In genomic region chr19:10624585-10624984, GRCh38 we compare ENCODE assay signal across 8 cellular contexts. TPM values are rescaled to one million over a fixed set of nuclear protein-coding genes. Genes with fewer than 3 reads are reported as not detected.
DNase-seq lines count a peak whose midpoint lies in the region; ATAC-seq and TF ChIP-seq lines count a peak whose summit lies in the region.

No MANE protein-coding gene starts in this region.

- H3K4me1 Mint-ChIP-seq in CD4-positive, alpha-beta memory T cell, result peaks cover 23 to 54% (median 31%) of the 10 kb centered on the region in 4 donors

- H2AK5ac ChIP-seq in trophoblast cell (ENCODE audit: low read length), result peak overlapping the region; percentile 2

- peak in 4 of 5 donors; percentile 21 to 35 (median 28) for DNase-seq in CD4-positive, alpha-beta memory T cell
- no peak for DNase-seq in SJCRH30
- DNase-seq in esophagus squamous epithelium (lab: John Stamatoyannopoulos, UW), result no peak
- no peak for DNase-seq in trophoblast cell
- no peak for DNase-seq in RKO (ENCODE audit: low spot score)
- no peak for DNase-seq in NCI-H2081 treated with DMSO at 0.1 percent for 48 hours (lab: John Stamatoyannopoulos, UW)
- no peak for DNase-seq in islet precursor cell

- peak overlapping the region; percentile 4 for H4K8ac ChIP-seq in trophoblast cell (ENCODE audit: low read depth, low read length)

- no peak overlapping the region for H4K12ac ChIP-seq in trophoblast cell (ENCODE audit: low read depth, low read length)

- H3K4me3 Mint-ChIP-seq in CD4-positive, alpha-beta memory T cell, result peak overlapping the region in 7 of 8 donors; percentile 38 to 64 (median 53)

- no peak overlapping the region for H3K23ac ChIP-seq in trophoblast cell (ENCODE audit: low read length)

- no peak overlapping the region for H3K4me3 ChIP-seq in CD4-positive, alpha-beta memory T cell (ENCODE audit: low read length in 2 of 2)
- H3K4me3 ChIP-seq in SJCRH30 (no peak overlapping the region), esophagus squamous epithelium (no peak overlapping the region), trophoblast cell (ENCODE audit: low read depth, low read length) (no peak overlapping the region)

- H2BK5ac ChIP-seq in trophoblast cell (ENCODE audit: low read depth, low read length, poor library complexity), result peak overlapping the region; percentile 79

- WGBS in esophagus squamous epithelium, 2 donors, result 43 to 63% methylated on average over 3 to 6 of the region's 6 CpGs
- WGBS in trophoblast cell (ENCODE audit: extremely low coverage, insufficient coverage, insufficient read length), result no CpG with 5 or more reads among the region's 6 CpGs

- peak overlapping the region; percentile 89 for H2BK120ac ChIP-seq in trophoblast cell (ENCODE audit: insufficient read depth, low read length, poor library complexity)

- peak overlapping the region; percentile 29 for H2BK12ac ChIP-seq in trophoblast cell (ENCODE audit: low read length)

- H3K27ac Mint-ChIP-seq in CD4-positive, alpha-beta memory T cell, result peak overlapping the region; percentile 50 to 80 (median 75)

- peaks cover 22% of the 10 kb centered on the region for H3K36me3 ChIP-seq in CD4-positive, alpha-beta memory T cell (ENCODE audit: insufficient read depth, low read length)
- H3K36me3 ChIP-seq in SJCRH30, result peaks cover 19% of the 10 kb centered on the region
- H3K36me3 ChIP-seq in esophagus squamous epithelium, result peaks cover 4 to 26% (median 4%) of the 10 kb centered on the region in 3 donors
- peaks cover 14 to 18% of the 10 kb centered on the region in 2 experiments for H3K36me3 ChIP-seq in trophoblast cell (ENCODE audit: control insufficient read depth in 1 of 2, insufficient read depth in 2 of 2, low read length in 2 of 2)

- no peak overlapping the region for H2AFZ ChIP-seq in trophoblast cell (ENCODE audit: insufficient read depth, low read length, poor library complexity)

- no peaks in the 10 kb centered on the region for H3K27me3 Mint-ChIP-seq in CD4-positive, alpha-beta memory T cell

- peak overlapping the region; percentile 3 for H3K4ac ChIP-seq in trophoblast cell (ENCODE audit: low read depth, low read length)

- H4K91ac ChIP-seq in trophoblast cell (ENCODE audit: low read depth, low read length), result peak overlapping the region; percentile 88

- H3K9me3 Mint-ChIP-seq in CD4-positive, alpha-beta memory T cell, result no peaks in the 10 kb centered on the region

- no peaks in the 10 kb centered on the region for H3K27me3 ChIP-seq in CD4-positive, alpha-beta memory T cell (ENCODE audit: insufficient read depth, low read length)
- H3K27me3 ChIP-seq in SJCRH30, result no peaks in the 10 kb centered on the region
- no peaks in the 10 kb centered on the region for H3K27me3 ChIP-seq in esophagus squamous epithelium
- H3K27me3 ChIP-seq in trophoblast cell (ENCODE audit: insufficient read depth, low read length), result no peaks in the 10 kb centered on the region

- intact Hi-C loops in CD4-positive, alpha-beta memory T cell (cut with micrococcal nuclease), result no loop called here
- intact Hi-C loops in esophagus squamous epithelium (cut with DNase I), result no loop called here

- CTCF ChIA-PET in CD4-positive, alpha-beta memory T cell (lab: Charles Lee; ENCODE audit: partially characterized antibody), result interaction anchor here (1.7 kb wide), 1 partner anchor 20 kb away, joined by 8 read pairs; no protein-coding TSS in a partner anchor

- no peak for TF ChIP-seq POLR2A in esophagus squamous epithelium (IDR thresholded peaks at IDR 0.05)

- peaks cover 42% of the 10 kb centered on the region for H3K4me1 ChIP-seq in CD4-positive, alpha-beta memory T cell (ENCODE audit: insufficient read depth, low read length)
- H3K4me1 ChIP-seq in SJCRH30, result peaks cover 9% of the 10 kb centered on the region
- H3K4me1 ChIP-seq in esophagus squamous epithelium, result peaks cover 11 to 63% (median 30%) of the 10 kb centered on the region in 3 donors
- peaks cover 23 to 29% of the 10 kb centered on the region in 2 experiments for H3K4me1 ChIP-seq in trophoblast cell (ENCODE audit: control insufficient read depth in 1 of 2, insufficient read depth in 2 of 2, low read length in 2 of 2)

- peaks cover 7% of the 10 kb centered on the region for H3K79me2 ChIP-seq in trophoblast cell (ENCODE audit: control insufficient read depth, insufficient read depth, low read length, poor library complexity)

- TF ChIP-seq CTCF in esophagus squamous epithelium (IDR thresholded peaks at IDR 0.05), result no peak

- peaks cover 20 to 34% of the 10 kb centered on the region in 2 donors for H3K36me3 Mint-ChIP-seq in CD4-positive, alpha-beta memory T cell

- H3K9ac ChIP-seq in trophoblast cell (ENCODE audit: low read length), result no peak overlapping the region

- H3K9me3 ChIP-seq in CD4-positive, alpha-beta memory T cell (ENCODE audit: control insufficient read depth in 1 of 2, low read length in 2 of 2), result no peaks in the 10 kb centered on the region
- no peaks in the 10 kb centered on the region for H3K9me3 ChIP-seq in SJCRH30 (replicated peaks)
- no peaks in the 10 kb centered on the region for H3K9me3 ChIP-seq in esophagus squamous epithelium
- no peaks in the 10 kb centered on the region for H3K9me3 ChIP-seq in trophoblast cell (ENCODE audit: insufficient read depth, low read depth, low read length)

- no peak overlapping the region for H3K27ac ChIP-seq in CD4-positive, alpha-beta memory T cell (ENCODE audit: low read depth, low read length)
- peak overlapping the region; percentile 91 for H3K27ac ChIP-seq in SJCRH30
- H3K27ac ChIP-seq in esophagus squamous epithelium, result peak overlapping the region; percentile 7 to 97 (median 94)
- H3K27ac ChIP-seq in trophoblast cell (ENCODE audit: low read depth, low read length), result peak overlapping the region; percentile 77

- H3K4me2 ChIP-seq in trophoblast cell (ENCODE audit: low read length), result peak overlapping the region; percentile 79

- POLR2A ChIA-PET in CD4-positive, alpha-beta memory T cell (lab: Charles Lee; ENCODE audit: partially characterized antibody), result interaction anchor here (1.5 to 7.1 kb wide), 2 partner anchors 20 to 21 kb away, joined by 3 to 65 read pairs; no protein-coding TSS in a partner anchor

- H3K18ac ChIP-seq in trophoblast cell (ENCODE audit: low read length), result peak overlapping the region; percentile 0

- peaks cover 22% of the 10 kb centered on the region for H3K79me1 ChIP-seq in trophoblast cell (ENCODE audit: low read length)

- no peak for ATAC-seq in HG02623 (IDR thresholded peaks at IDR 0.05; ENCODE audit: unreplicated experiment)

- peak overlapping the region; percentile 4 for H3K14ac ChIP-seq in trophoblast cell (ENCODE audit: low read length)

RNA-seq across cellular contexts. Expression of gene SLC44A2, which starts 0.8 kb away (rescaled TPM):
- total RNA-seq in CD4-positive, alpha-beta memory T cell, result 100 to 1,000 TPM; 203 to 204 TPM
- 100 to 1,000 TPM; 195 to 284 TPM for polyA plus RNA-seq in CD4-positive, alpha-beta memory T cell
- 70.3 and 73.5 TPM in 2 replicates for total RNA-seq in SJCRH30 (2014; rRNA removed; shearing (Covaris generic))
- total RNA-seq in esophagus squamous epithelium, result 10 to 100 TPM; 59.7 to 82.8 (median 69.8) TPM
- 232 and 244 TPM in 2 replicates for polyA plus RNA-seq in trophoblast cell (2013)

RNA-seq across cellular contexts. Expression of gene ILF3, which starts 29.6 kb away (rescaled TPM):
- 100 to 1,000 TPM; 291 to 302 TPM for total RNA-seq in CD4-positive, alpha-beta memory T cell
- 100 to 1,000 TPM in 1 of 2 donors, 10 to 100 TPM in 1; 36.2 to 103 TPM for polyA plus RNA-seq in CD4-positive, alpha-beta memory T cell
- 277 and 302 TPM in 2 replicates for total RNA-seq in SJCRH30 (2014; rRNA removed; shearing (Covaris generic))
- total RNA-seq in esophagus squamous epithelium, result 100 to 1,000 TPM in 2 of 4 donors, 10 to 100 TPM in 2; 68.7 to 123 (median 98.3) TPM
- polyA plus RNA-seq in trophoblast cell (2013), result 200 and 209 TPM in 2 replicates

RNA-seq across cellular contexts. Expression of gene AP1M2, which starts 37.5 kb away (rescaled TPM):
- not detected for total RNA-seq in CD4-positive, alpha-beta memory T cell
- not detected for polyA plus RNA-seq in CD4-positive, alpha-beta memory T cell
- 0.35 and 0.40 TPM in 2 replicates for total RNA-seq in SJCRH30 (2014; rRNA removed; shearing (Covaris generic))
- 10 to 100 TPM; 24.8 to 67.0 (median 57.1) TPM for total RNA-seq in esophagus squamous epithelium
- polyA plus RNA-seq in trophoblast cell (2013), result 40.5 and 43.5 TPM in 2 replicates

RNA-seq across cellular contexts. Expression of gene CDKN2D, which starts 55.8 kb away (rescaled TPM):
- 10 to 100 TPM; 25.6 to 29.2 TPM for total RNA-seq in CD4-positive, alpha-beta memory T cell
- polyA plus RNA-seq in CD4-positive, alpha-beta memory T cell, result 100 to 1,000 TPM; 130 to 159 TPM
- 7.5 and 7.9 TPM in 2 replicates for total RNA-seq in SJCRH30 (2014; rRNA removed; shearing (Covaris generic))
- total RNA-seq in esophagus squamous epithelium, result 10 to 100 TPM in 1 of 4 donors, 1 to 10 TPM in 3; 5.1 to 14.4 (median 6.2) TPM
- polyA plus RNA-seq in trophoblast cell (2013), result 2.6 and 2.7 TPM in 2 replicates

RNA-seq across cellular contexts. Expression of gene KRI1, which starts 58.8 kb away (rescaled TPM):
- 10 to 100 TPM; 72.7 to 73.0 TPM for total RNA-seq in CD4-positive, alpha-beta memory T cell
- polyA plus RNA-seq in CD4-positive, alpha-beta memory T cell, result 10 to 100 TPM in 1 of 2 donors, 1 to 10 TPM in 1; 3.2 to 36.3 TPM
- 20.0 and 25.5 TPM in 2 replicates for total RNA-seq in SJCRH30 (2014; rRNA removed; shearing (Covaris generic))
- 10 to 100 TPM; 18.2 to 30.3 (median 23.9) TPM for total RNA-seq in esophagus squamous epithelium
- polyA plus RNA-seq in trophoblast cell (2013), result 12.3 and 12.6 TPM in 2 replicates

Comparison
In these comparisons a context has a peak if more than half of its experiments do, and no peak if none do; other contexts are left out.
1. DNase-seq: peak in CD4-positive, alpha-beta memory T cell (4 of 5); none in SJCRH30 (0 of 2), esophagus squamous epithelium (single experiment), trophoblast cell (0 of 2), RKO (single experiment), NCI-H2081 treated with DMSO at 0.1 percent for 48 hours (single experiment) and islet precursor cell (single experiment).
2. RNA of gene AP1M2, which starts 37.5 kb away (total RNA-seq): 24.8 to 67.0 TPM in esophagus squamous epithelium; 0.35 to 0.40 TPM in SJCRH30 and not detected in CD4-positive, alpha-beta memory T cell; every median in the first group is over 10 times any median in the second.